In the genomic region with DNA sequence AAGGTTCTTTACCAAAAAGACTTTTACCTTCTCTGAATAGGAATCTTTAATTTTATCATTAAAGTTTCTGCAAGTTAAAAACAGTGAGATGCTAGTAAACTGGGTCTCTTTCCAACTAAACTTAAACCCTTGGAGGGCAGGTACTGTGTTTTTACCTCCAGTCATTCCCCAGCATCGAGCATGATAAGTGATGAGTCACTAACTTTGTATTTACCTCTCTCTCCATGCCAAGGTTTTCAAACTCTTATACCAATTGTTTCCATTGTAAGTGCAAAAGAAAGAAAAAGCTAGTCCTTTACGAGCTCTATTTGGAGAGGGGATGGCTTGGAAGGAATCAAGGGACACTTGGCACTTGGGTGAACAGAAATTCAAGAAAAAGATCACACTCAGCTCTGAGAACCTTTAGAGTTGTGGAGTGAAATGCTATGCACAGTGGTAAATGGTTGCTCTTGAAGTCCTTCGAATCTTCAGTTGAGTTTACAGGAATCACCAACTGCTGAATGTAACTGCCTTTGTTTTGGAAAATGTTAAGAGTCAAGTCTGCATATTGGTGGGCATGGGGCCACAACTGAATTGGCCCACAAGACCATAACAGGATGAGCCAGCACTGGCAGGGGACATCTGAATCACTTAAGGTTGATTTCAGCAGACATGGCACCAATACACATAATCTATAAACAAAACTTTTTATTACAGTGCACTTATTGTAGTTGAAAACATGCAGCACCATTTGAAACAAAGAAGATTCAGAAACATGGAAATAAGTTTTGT, we compare ENCODE assay signal across 20 cellular contexts. TPM values are rescaled to one million over a fixed set of nuclear protein-coding genes. Genes with fewer than 3 reads are reported as not detected.
A peak's percentile ranks its signal among the peaks of the same experiment; 100 is the strongest.
DNase-seq lines count a peak whose midpoint lies in the region; ATAC-seq, FAIRE-seq and TF ChIP-seq lines count a peak whose summit lies in the region.
"Had no signal": no experiment of that assay in that cellular context is flagged by ENCODE, and none has a peak within 500 bp of the region (broad histone marks: within the 10 kb centered on the region; RNA-seq: fewer than 3 reads in every experiment).

No MANE protein-coding gene starts in this region.

- H3K36me3 ChIP-seq in MG63: no peaks in the 10 kb centered on the region; the same call in 1 of the 2 replicates
- no peaks in the 10 kb centered on the region for H3K36me3 ChIP-seq in astrocyte (ENCODE audit: insufficient read depth, low read length)
- peaks cover 0 to 36% (median 8%) of the 10 kb centered on the region in 3 experiments for H3K36me3 ChIP-seq in naive thymus-derived CD4-positive, alpha-beta T cell (ENCODE audit: control insufficient read depth in 2 of 3, insufficient read depth in 3 of 3, low read length in 3 of 3)
- H3K36me3 ChIP-seq: brain microvascular endothelial cell had no signal

- no peaks in the 10 kb centered on the region for H3K9me3 Mint-ChIP-seq in activated CD4-positive, alpha-beta T cell treated with anti-CD3 and anti-CD28 coated beads, Interleukin-2, amount 10 ng/mL, durations not matched to agents 24 days and 14 days
- no peaks in the 10 kb centered on the region for H3K9me3 Mint-ChIP-seq in astrocyte (ENCODE audit: unreplicated experiment)
- peaks cover 2% of the 10 kb centered on the region for H3K9me3 Mint-ChIP-seq in activated naive CD4-positive, alpha-beta T cell treated with anti-CD3 and anti-CD28 coated beads for 36 hours
- H3K9me3 Mint-ChIP-seq in naive thymus-derived CD4-positive, alpha-beta T cell: peaks cover 0 to 4% (median 0%) of the 10 kb centered on the region in 11 donors
- H3K9me3 Mint-ChIP-seq: natural killer cell had no signal

- H3K79me2 ChIP-seq in astrocyte (ENCODE audit: insufficient read depth, low read length): no peaks in the 10 kb centered on the region

- H3K4me3 ChIP-seq in MG63 (no peak overlapping the region), astrocyte (ENCODE audit: insufficient read depth, low read depth, low read length) (no peak overlapping the region)
- no peak overlapping the region for H3K4me3 ChIP-seq in naive thymus-derived CD4-positive, alpha-beta T cell (ENCODE audit: low read length)
- H3K4me3 ChIP-seq: coronary artery had no signal

- H3K36me3 Mint-ChIP-seq in activated CD4-positive, alpha-beta T cell treated with anti-CD3 and anti-CD28 coated beads, Interleukin-2, amount 10 ng/mL, durations not matched to agents 24 days and 14 days (ENCODE audit: low read depth): peaks cover 49% of the 10 kb centered on the region
- peaks cover 4% of the 10 kb centered on the region for H3K36me3 Mint-ChIP-seq in astrocyte (ENCODE audit: low read depth, unreplicated experiment)
- H3K36me3 Mint-ChIP-seq in activated naive CD4-positive, alpha-beta T cell treated with anti-CD3 and anti-CD28 coated beads for 36 hours (ENCODE audit: low read depth): peaks cover 26% of the 10 kb centered on the region
- peaks cover 10 to 45% (median 26%) of the 10 kb centered on the region in 5 donors for H3K36me3 Mint-ChIP-seq in naive thymus-derived CD4-positive, alpha-beta T cell

- POLR2A ChIA-PET in naive thymus-derived CD4-positive, alpha-beta T cell (lab: Charles Lee): interaction anchor here (0.6 kb wide), 1 partner anchor 8 kb away, joined by 3 read pairs; the partner anchor contains the start of gene RBM43

- ATAC-seq in naive thymus-derived CD4-positive, alpha-beta T cell: no peak
- ATAC-seq: activated CD8-positive, alpha-beta memory T cell treated with anti-CD3 and anti-CD28 coated beads, Interleukin-2, amount 10 ng/mL, durations not matched to agents 7 days and 5 days; left colon; natural killer cell; right cardiac atrium had no signal

- intact Hi-C loops in activated CD4-positive, alpha-beta T cell treated with anti-CD3 and anti-CD28 coated beads, Interleukin-2, amount 10 ng/mL, durations not matched to agents 24 days and 14 days (cut with micrococcal nuclease): loop anchor here (10.0 kb wide), 1 partner anchor 365 kb away; no protein-coding TSS in a partner anchor
- intact Hi-C loops in activated naive CD4-positive, alpha-beta T cell treated with anti-CD3 and anti-CD28 coated beads for 36 hours (cut with micrococcal nuclease): no loop called here
- intact Hi-C loops in naive thymus-derived CD4-positive, alpha-beta T cell (cut with micrococcal nuclease): loop anchor here (1.0 to 10.0 kb wide), 3 partner anchors 9 to 1685 kb away; partner anchors contain the start of genes MMADHC (in 1 of the 2) and RBM43 (in 1 of the 2)

- H3K27ac Mint-ChIP-seq in activated CD4-positive, alpha-beta T cell treated with anti-CD3 and anti-CD28 coated beads, Interleukin-2, amount 10 ng/mL, durations not matched to agents 24 days and 14 days: peak overlapping the region; percentile 29
- no peak overlapping the region for H3K27ac Mint-ChIP-seq in astrocyte (ENCODE audit: unreplicated experiment)
- H3K27ac Mint-ChIP-seq in activated naive CD4-positive, alpha-beta T cell treated with anti-CD3 and anti-CD28 coated beads for 36 hours: no peak overlapping the region
- peak overlapping the region in 2 of 9 donors; percentile 42 to 52 for H3K27ac Mint-ChIP-seq in naive thymus-derived CD4-positive, alpha-beta T cell
- H3K27ac Mint-ChIP-seq: activated CD8-positive, alpha-beta memory T cell treated with anti-CD3 and anti-CD28 coated beads, Interleukin-2, amount 10 ng/mL, durations not matched to agents 7 days and 5 days had no signal

- H3K4me1 Mint-ChIP-seq in activated CD4-positive, alpha-beta T cell treated with anti-CD3 and anti-CD28 coated beads, Interleukin-2, amount 10 ng/mL, durations not matched to agents 24 days and 14 days: peaks cover 9% of the 10 kb centered on the region
- no peaks in the 10 kb centered on the region for H3K4me1 Mint-ChIP-seq in astrocyte (ENCODE audit: low read depth, unreplicated experiment)
- peaks cover 3% of the 10 kb centered on the region for H3K4me1 Mint-ChIP-seq in activated naive CD4-positive, alpha-beta T cell treated with anti-CD3 and anti-CD28 coated beads for 36 hours (ENCODE audit: low read depth)
- H3K4me1 Mint-ChIP-seq in naive thymus-derived CD4-positive, alpha-beta T cell: peaks cover 0 to 9% (median 0%) of the 10 kb centered on the region in 7 donors
- H3K4me1 Mint-ChIP-seq: natural killer cell had no signal

- no peak overlapping the region for H2AFZ ChIP-seq in astrocyte (ENCODE audit: low read depth, low read length)

- FAIRE-seq in astrocyte (lab: Jason Lieb, UNC): no peak
- FAIRE-seq: GM19239 had no signal

- no peaks in the 10 kb centered on the region for H3K27me3 Mint-ChIP-seq in activated CD4-positive, alpha-beta T cell treated with anti-CD3 and anti-CD28 coated beads, Interleukin-2, amount 10 ng/mL, durations not matched to agents 24 days and 14 days
- H3K27me3 Mint-ChIP-seq in astrocyte (ENCODE audit: low read depth, unreplicated experiment): no peaks in the 10 kb centered on the region
- no peaks in the 10 kb centered on the region for H3K27me3 Mint-ChIP-seq in activated naive CD4-positive, alpha-beta T cell treated with anti-CD3 and anti-CD28 coated beads for 36 hours (ENCODE audit: low read depth)
- H3K27me3 Mint-ChIP-seq in naive thymus-derived CD4-positive, alpha-beta T cell: no peaks in the 10 kb centered on the region
- H3K27me3 Mint-ChIP-seq: activated CD8-positive, alpha-beta memory T cell treated with anti-CD3 and anti-CD28 coated beads, Interleukin-2, amount 10 ng/mL, durations not matched to agents 7 days and 5 days had no signal

- H3K4me1 ChIP-seq in astrocyte (ENCODE audit: insufficient read depth, low read length): no peaks in the 10 kb centered on the region
- no peaks in the 10 kb centered on the region for H3K4me1 ChIP-seq in naive thymus-derived CD4-positive, alpha-beta T cell (ENCODE audit: control insufficient read depth in 2 of 2, insufficient read depth in 2 of 2, low read length in 2 of 2)

- H3K9ac ChIP-seq in astrocyte (ENCODE audit: low read length): no peak overlapping the region

- DNase-seq in activated CD4-positive, alpha-beta T cell treated with anti-CD3 and anti-CD28 coated beads, Interleukin-2, amount 10 ng/mL, durations not matched to agents 24 days and 14 days: no peak
- no peak for DNase-seq in activated CD4-positive, alpha-beta T cell treated with anti-CD3 and anti-CD28 coated beads for 4 hours
- peak; percentile 45 for DNase-seq in MG63
- DNase-seq in astrocyte (ENCODE audit: low read depth): peak; percentile 25
- DNase-seq in kidney tubule cell (ENCODE audit: low spot score): peak; percentile 27
- DNase-seq in activated naive CD4-positive, alpha-beta T cell treated with anti-CD3 and anti-CD28 coated beads for 36 hours: no peak
- DNase-seq in naive thymus-derived CD4-positive, alpha-beta T cell: no peak
- DNase-seq in HPDE6-E6E7 (ENCODE audit: extremely low spot score): no peak
- DNase-seq: activated CD4-positive, CD25-positive, alpha-beta regulatory T cell; activated CD8-positive, alpha-beta memory T cell treated with anti-CD3 and anti-CD28 coated beads, Interleukin-2, amount 10 ng/mL, durations not matched to agents 7 days and 5 days; brain microvascular endothelial cell; COR-L47; left colon; natural killer cell; NCI-H1436 treated with DMSO at 0.1 percent for 48 hours; NCI-H524 treated with DMSO at 0.1 percent for 48 hours; right cardiac atrium; T-helper 9 cell had no signal

- H3K27ac ChIP-seq in astrocyte (ENCODE audit: low read depth, low read length): no peak overlapping the region
- no peak overlapping the region for H3K27ac ChIP-seq in naive thymus-derived CD4-positive, alpha-beta T cell (ENCODE audit: low read depth, low read length)
- H3K27ac ChIP-seq: brain microvascular endothelial cell, coronary artery had no signal

- no peaks in the 10 kb centered on the region for H3K27me3 ChIP-seq in MG63
- no peaks in the 10 kb centered on the region for H3K27me3 ChIP-seq in astrocyte (ENCODE audit: insufficient read depth, low read length)
- H3K27me3 ChIP-seq in naive thymus-derived CD4-positive, alpha-beta T cell (ENCODE audit: control insufficient read depth in 2 of 2, insufficient read depth in 2 of 2, low read length in 2 of 2): no peaks in the 10 kb centered on the region
- H3K27me3 ChIP-seq: brain microvascular endothelial cell had no signal

- H3K4me3 Mint-ChIP-seq in activated CD4-positive, alpha-beta T cell treated with anti-CD3 and anti-CD28 coated beads, Interleukin-2, amount 10 ng/mL, durations not matched to agents 24 days and 14 days: no peak overlapping the region
- no peak overlapping the region for H3K4me3 Mint-ChIP-seq in astrocyte (ENCODE audit: unreplicated experiment)
- H3K4me3 Mint-ChIP-seq in activated naive CD4-positive, alpha-beta T cell treated with anti-CD3 and anti-CD28 coated beads for 36 hours: no peak overlapping the region
- no peak overlapping the region for H3K4me3 Mint-ChIP-seq in naive thymus-derived CD4-positive, alpha-beta T cell
- H3K4me3 Mint-ChIP-seq: activated CD8-positive, alpha-beta memory T cell treated with anti-CD3 and anti-CD28 coated beads, Interleukin-2, amount 10 ng/mL, durations not matched to agents 7 days and 5 days; natural killer cell had no signal

- H3K9me3 ChIP-seq in MG63: peaks cover 4% of the 10 kb centered on the region
- H3K9me3 ChIP-seq in astrocyte (ENCODE audit: insufficient read depth, low read depth, low read length): no peaks in the 10 kb centered on the region
- H3K9me3 ChIP-seq in naive thymus-derived CD4-positive, alpha-beta T cell (ENCODE audit: control insufficient read depth in 2 of 3, low read length in 3 of 3): no peaks in the 10 kb centered on the region

- no peak for TF ChIP-seq CTCF in astrocyte (IDR thresholded peaks at IDR 0.05; ENCODE audit: insufficient read depth, low read depth, low read length)

- no peak overlapping the region for H3K4me2 ChIP-seq in astrocyte (ENCODE audit: low read length)

- CTCF ChIA-PET in activated naive CD4-positive, alpha-beta T cell treated with anti-CD3 and anti-CD28 coated beads for 36 hours (lab: Charles Lee): no interaction called here
- CTCF ChIA-PET in naive thymus-derived CD4-positive, alpha-beta T cell (lab: Charles Lee): no interaction called here

- no peaks in the 10 kb centered on the region for H4K20me1 ChIP-seq in astrocyte (ENCODE audit: insufficient read depth, low read length)

RNA-seq across cellular contexts. Expression of gene RBM43, which starts 8.3 kb away (rescaled TPM):
- 2.5 and 3.4 TPM in 2 replicates for total RNA-seq in activated CD4-positive, alpha-beta T cell treated with anti-CD3 and anti-CD28 coated beads, Interleukin-2, amount 10 ng/mL, durations not matched to agents 24 days and 14 days
- total RNA-seq in MG63 (2014; rRNA removed; shearing (Covaris generic); ENCODE audit: low replicate concordance): 1.9 and 3.8 TPM in 2 replicates
- total RNA-seq in astrocyte: 4.8 and 5.5 TPM in 2 replicates
- 1 to 10 TPM; 3.4 to 3.8 TPM for total RNA-seq in activated naive CD4-positive, alpha-beta T cell treated with anti-CD3 and anti-CD28 coated beads for 36 hours
- total RNA-seq in naive thymus-derived CD4-positive, alpha-beta T cell: 10 to 100 TPM in 4 of 5 experiments, 1 to 10 TPM in 1; 6.4 to 19.2 (median 15.7) TPM
- polyA plus RNA-seq in naive thymus-derived CD4-positive, alpha-beta T cell: 1 to 10 TPM; 4.9 to 6.0 TPM

RNA-seq across cellular contexts. Expression of gene NMI, which starts 19.5 kb away (rescaled TPM):
- 36.7 and 37.2 TPM in 2 replicates for total RNA-seq in activated CD4-positive, alpha-beta T cell treated with anti-CD3 and anti-CD28 coated beads, Interleukin-2, amount 10 ng/mL, durations not matched to agents 24 days and 14 days
- 8.6 and 11.8 TPM in 2 replicates for total RNA-seq in MG63 (2014; rRNA removed; shearing (Covaris generic); ENCODE audit: low replicate concordance)
- total RNA-seq in astrocyte: 7.5 and 7.6 TPM in 2 replicates
- 10 to 100 TPM; 18.6 to 20.0 TPM for total RNA-seq in activated naive CD4-positive, alpha-beta T cell treated with anti-CD3 and anti-CD28 coated beads for 36 hours
- 10 to 100 TPM; 14.9 to 69.9 (median 29.3) TPM for total RNA-seq in naive thymus-derived CD4-positive, alpha-beta T cell
- polyA plus RNA-seq in naive thymus-derived CD4-positive, alpha-beta T cell: 10 to 100 TPM; 28.8 to 51.4 TPM

Comparison
In these comparisons a context has a peak if more than half of its experiments do, and no peak if none do; other contexts are left out.
1. DNase-seq: peak in MG63 (single experiment), astrocyte (single experiment) and kidney tubule cell (single experiment); none in activated CD4-positive, alpha-beta T cell treated with anti-CD3 and anti-CD28 coated beads, Interleukin-2, amount 10 ng/mL, durations not matched to agents 24 days and 14 days (single experiment), activated CD4-positive, alpha-beta T cell treated with anti-CD3 and anti-CD28 coated beads for 4 hours (0 of 2), activated naive CD4-positive, alpha-beta T cell treated with anti-CD3 and anti-CD28 coated beads for 36 hours (single experiment), naive thymus-derived CD4-positive, alpha-beta T cell (0 of 9) and HPDE6-E6E7 (single experiment).